Comparison of ENCODE assay signal across 34 cellular contexts in the genomic region with DNA sequence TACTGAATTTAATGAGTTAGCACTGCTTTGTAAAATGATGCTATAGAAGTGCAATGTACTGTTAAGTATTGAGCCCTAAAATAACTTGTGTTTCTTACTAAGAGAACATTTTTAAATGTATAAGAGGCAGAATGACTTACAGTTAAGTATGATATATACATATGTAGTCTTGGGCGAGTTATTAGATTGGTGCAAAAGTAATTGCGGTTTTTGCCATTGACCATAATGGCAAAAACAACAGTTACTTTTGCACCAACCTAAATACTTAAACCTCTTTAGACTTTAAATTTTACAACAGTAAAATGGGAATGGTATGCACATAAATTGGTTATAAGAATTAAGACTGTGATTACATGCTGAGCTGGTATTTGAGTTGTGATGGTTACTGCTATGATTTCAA.
"Had no signal": no experiment of that assay in that cellular context is flagged by ENCODE, and none has a peak within 500 bp of the region (broad histone marks: within the 10 kb centered on the region; RNA-seq: fewer than 3 reads in every experiment).

No MANE protein-coding gene starts in this region.

- DNase-seq: Karpas-422, Kasumi-1, MG63, MM.1S, MV-4-11, NCI-H1048, NCI-H1092, NCI-H1092 treated with DMSO at 0.1 percent for 48 hours, NCI-H1105, NCI-H1105 treated with DMSO at 0.1 percent for 48 hours, NCI-H1417, NCI-H1417 treated with DMSO at 0.1 percent for 48 hours, NCI-H1436, NCI-H1436 treated with DMSO at 0.1 percent for 48 hours, NCI-H146, NCI-H1694, NCI-H1694 treated with DMSO at 0.1 percent for 48 hours, NCI-H187, NCI-H187 treated with DMSO at 0.1 percent for 48 hours, NCI-H1930, NCI-H2029, NCI-H2029 treated with DMSO at 0.1 percent for 48 hours, NCI-H2081, NCI-H2081 treated with DMSO at 0.1 percent for 48 hours, NCI-H2107, NCI-H2171, NCI-H2171 treated with DMSO at 0.1 percent for 48 hours, NCI-H2227 treated with DMSO at 0.1 percent for 48 hours, NCI-H226, NCI-H345, NCI-H446, NCI-H446 treated with DMSO at 0.1 percent for 48 hours, NCI-H510A, NCI-H510A treated with DMSO at 0.1 percent for 48 hours had no signal

- H3K9me3 ChIP-seq: MG63 had no signal

- H3K4me3 ChIP-seq: MG63 had no signal

- H3K36me3 ChIP-seq: MG63 had no signal

- H3K27me3 ChIP-seq: MG63 had no signal
